17 cellular contexts compared by ENCODE assay signal in the genomic region with DNA sequence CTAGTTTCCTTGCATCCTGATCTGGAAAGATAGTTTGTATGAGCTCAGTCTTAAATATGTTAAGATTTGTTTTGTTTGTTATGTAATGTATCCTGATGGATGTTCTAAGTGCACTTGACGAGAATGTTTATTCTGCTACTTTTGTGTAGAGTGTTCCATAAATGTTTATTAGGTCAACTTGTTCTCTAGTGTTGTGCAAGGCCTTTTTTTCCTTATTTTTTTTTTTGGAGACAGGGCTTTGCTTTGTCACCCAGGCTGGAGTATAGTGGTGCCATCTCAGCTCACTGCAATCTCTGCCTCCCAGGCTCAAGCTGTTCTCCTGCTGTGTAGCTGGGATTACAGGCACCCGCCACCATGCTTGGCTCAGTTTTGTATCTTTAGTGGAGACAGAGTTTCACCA. TPM values are rescaled to one million over a fixed set of nuclear protein-coding genes. Genes with fewer than 3 reads are reported as not detected.
"Had no signal": no experiment of that assay in that cellular context is flagged by ENCODE, and none has a peak within 500 bp of the region (broad histone marks: within the 10 kb centered on the region; RNA-seq: fewer than 3 reads in every experiment).

No MANE protein-coding gene starts in this region.

- DNase-seq: cortex of kidney; dorsolateral prefrontal cortex; effector CD8-positive, alpha-beta T cell; heart right ventricle; islet precursor cell; mammary epithelial cell; mucosa of descending colon; natural killer cell; posterior cingulate gyrus; stimulated activated CD4-positive, alpha-beta T cell treated with anti-CD3 and anti-CD28 coated beads, Interleukin-12 subunit alpha, Interleukin-12 subunit beta, amount 100 ng/mL, for 4 hours; stimulated activated naive CD4-positive, alpha-beta T cell treated with Interleukin-2 at 50 U/mL for 16 hours had no signal

- ATAC-seq: heart right ventricle, left lobe of liver, mucosa of descending colon, natural killer cell, sciatic nerve had no signal

- H3K4me1 Mint-ChIP-seq: neural crest cell had no signal

- H3K27ac ChIP-seq: heart right ventricle, skin epidermis had no signal

- H3K36me3 Mint-ChIP-seq: natural killer cell had no signal

- H3K4me3 Mint-ChIP-seq: natural killer cell, neural crest cell had no signal

- H3K9me3 Mint-ChIP-seq: natural killer cell, neural crest cell had no signal

- H3K27me3 ChIP-seq: dorsolateral prefrontal cortex, heart right ventricle had no signal

- H3K4me3 ChIP-seq: dorsolateral prefrontal cortex, heart right ventricle, mucosa of descending colon, skin epidermis had no signal

- H3K9me3 ChIP-seq: heart right ventricle, mucosa of descending colon had no signal

- H3K4me1 ChIP-seq: heart right ventricle had no signal

RNA-seq across cellular contexts. Expression of a gene that starts 28.7 kb away (rescaled TPM):
- total RNA-seq: fibroblast of lung, neural crest cell, osteocyte, sciatic nerve had no signal
